In genomic region chr4:87981505-87981904, GRCh38 we compare ENCODE assay signal across 22 cellular contexts. TPM values are rescaled to one million over a fixed set of nuclear protein-coding genes. Genes with fewer than 3 reads are reported as not detected.
A peak's percentile ranks its signal among the peaks of the same experiment; 100 is the strongest.
DNase-seq lines count a peak whose midpoint lies in the region; ATAC-seq and TF ChIP-seq lines count a peak whose summit lies in the region.
"Had no signal": no experiment of that assay in that cellular context is flagged by ENCODE, and none has a peak within 500 bp of the region (broad histone marks: within the 10 kb centered on the region; RNA-seq: fewer than 3 reads in every experiment).

No MANE protein-coding gene starts in this region.

- peak; percentile 22 for DNase-seq in A673 (ENCODE audit: low spot score)
- DNase-seq in Caki2 (ENCODE audit: low read depth), result peak; percentile 50
- peak; percentile 20 for DNase-seq in pons (ENCODE audit: low spot score)
- no peak for DNase-seq in activated naive CD4-positive, alpha-beta T cell treated with anti-CD3 and anti-CD28 coated beads, Interleukin-2, amount 10 ng/mL, durations not matched to agents 7 days and 5 days
- no peak for DNase-seq in NCI-H69 (lab: John Stamatoyannopoulos, UW)
- DNase-seq: 8988T; AML-193; Caco-2; CD4-positive, alpha-beta T cell; CD8-positive, alpha-beta T cell; DMS 273 treated with DMSO at 0.1 percent for 48 hours; DMS153; DMS53; DMS79; DND-41; EL; GDM1 had no signal

- H3K9me3 ChIP-seq in A673 (ENCODE audit: low read depth, low read length, poor library complexity, severe bottlenecking), result no peaks in the 10 kb centered on the region
- H3K9me3 ChIP-seq: BLaER1 treated with 17β-estradiol and CSF1 and Interleukin-3, amounts not matched to agents 10 nM and 100 nM; Caco-2 had no signal

- no peaks in the 10 kb centered on the region for H3K9me3 Mint-ChIP-seq in activated naive CD4-positive, alpha-beta T cell treated with anti-CD3 and anti-CD28 coated beads, Interleukin-2, amount 10 ng/mL, durations not matched to agents 7 days and 5 days
- H3K9me3 Mint-ChIP-seq: CD4-positive, alpha-beta T cell; CD8-positive, alpha-beta T cell had no signal

- no peak overlapping the region for H3K4me3 ChIP-seq in A673 (ENCODE audit: low read depth, low read length, poor library complexity, severe bottlenecking)
- H3K4me3 ChIP-seq: BLaER1 treated with 17β-estradiol and CSF1 and Interleukin-3, amounts not matched to agents 10 nM and 100 nM; GM12878 had no signal

- POLR2A ChIA-PET in A673 (lab: Charles Lee; ENCODE audit: low non-redundant PET), result no interaction called here

- no peaks in the 10 kb centered on the region for H3K36me3 Mint-ChIP-seq in activated naive CD4-positive, alpha-beta T cell treated with anti-CD3 and anti-CD28 coated beads, Interleukin-2, amount 10 ng/mL, durations not matched to agents 7 days and 5 days
- H3K36me3 Mint-ChIP-seq: CD8-positive, alpha-beta T cell had no signal

- peaks cover 20% of the 10 kb centered on the region for H3K27me3 Mint-ChIP-seq in activated naive CD4-positive, alpha-beta T cell treated with anti-CD3 and anti-CD28 coated beads, Interleukin-2, amount 10 ng/mL, durations not matched to agents 7 days and 5 days

- intact Hi-C loops in A673 (cut with micrococcal nuclease; ENCODE audit: unreplicated experiment), result no loop called here

- no peak for ATAC-seq in HG02870 (IDR thresholded peaks at IDR 0.05; ENCODE audit: unreplicated experiment)
- ATAC-seq: CD8-positive, alpha-beta T cell had no signal

- CTCF ChIA-PET in A673 (lab: Charles Lee), result no interaction called here
- CTCF ChIA-PET in activated naive CD4-positive, alpha-beta T cell treated with anti-CD3 and anti-CD28 coated beads, Interleukin-2, amount 10 ng/mL, durations not matched to agents 7 days and 5 days (lab: Charles Lee), result no interaction called here

- no peaks in the 10 kb centered on the region for H3K36me3 ChIP-seq in A673 (ENCODE audit: insufficient read depth, low read length, poor library complexity, severe bottlenecking)

- no peak overlapping the region for H3K27ac ChIP-seq in A673 (ENCODE audit: low read depth, low read length, poor library complexity, severe bottlenecking)
- H3K27ac ChIP-seq: BLaER1 treated with 17β-estradiol and CSF1 and Interleukin-3, amounts not matched to agents 10 nM and 100 nM; C4-2B had no signal

- H3K27me3 ChIP-seq in A673 (replicated peaks; ENCODE audit: insufficient read depth, low read depth, low read length, poor library complexity), result no peaks in the 10 kb centered on the region
- H3K27me3 ChIP-seq: BLaER1 treated with 17β-estradiol and CSF1 and Interleukin-3, amounts not matched to agents 10 nM and 100 nM had no signal

- TF ChIP-seq CTCF in A673 (conservative IDR thresholded peaks at IDR 0.05; ENCODE audit: low read depth, low read length), result no peak

- no peaks in the 10 kb centered on the region for H3K4me1 ChIP-seq in A673 (ENCODE audit: insufficient read depth, low read length, poor library complexity, severe bottlenecking)
- H3K4me1 ChIP-seq: Caco-2 had no signal

- no peak overlapping the region for H3K4me3 Mint-ChIP-seq in activated naive CD4-positive, alpha-beta T cell treated with anti-CD3 and anti-CD28 coated beads, Interleukin-2, amount 10 ng/mL, durations not matched to agents 7 days and 5 days
- H3K4me3 Mint-ChIP-seq: B cell; CD4-positive, alpha-beta T cell; CD8-positive, alpha-beta T cell had no signal

- in situ Hi-C loops in Caki2 (cut with HindIII; ENCODE audit: low pct_unique_long_range_greater_than_20kb, low sequenced_read_pairs), result no loop called here

- no peaks in the 10 kb centered on the region for H3K4me1 Mint-ChIP-seq in activated naive CD4-positive, alpha-beta T cell treated with anti-CD3 and anti-CD28 coated beads, Interleukin-2, amount 10 ng/mL, durations not matched to agents 7 days and 5 days
- H3K4me1 Mint-ChIP-seq: B cell had no signal

- H3K27ac Mint-ChIP-seq in activated naive CD4-positive, alpha-beta T cell treated with anti-CD3 and anti-CD28 coated beads, Interleukin-2, amount 10 ng/mL, durations not matched to agents 7 days and 5 days, result no peak overlapping the region
- H3K27ac Mint-ChIP-seq: B cell; CD4-positive, alpha-beta T cell; CD8-positive, alpha-beta T cell had no signal

- BruUV-seq in A673 (replicated peaks; lab: Mats Ljungman, UMichigan), result no TSS peak

RNA-seq across cellular contexts. Expression of gene SPP1, which starts 6.0 kb away (rescaled TPM):
- total RNA-seq in A673 (2021), result 0.87 and 0.99 TPM in 2 replicates
- total RNA-seq in Caki2 (2014; rRNA removed; shearing (Covaris generic); ENCODE audit: low replicate concordance), result 7,203 and 7,403 TPM in 2 replicates
- total RNA-seq: B cell; CD4-positive, alpha-beta T cell; CD8-positive, alpha-beta T cell had no signal

RNA-seq across cellular contexts. Expression of gene PKD2, which starts 25.9 kb away (rescaled TPM):
- 10.0 and 10.8 TPM in 2 replicates for total RNA-seq in A673 (2021)
- 16.6 and 38.8 TPM in 2 replicates for total RNA-seq in Caki2 (2014; rRNA removed; shearing (Covaris generic); ENCODE audit: low replicate concordance)

Comparison
In these comparisons a context has a peak if more than half of its experiments do, and no peak if none do; other contexts are left out.
1. DNase-seq: peak in A673 (single experiment), Caki2 (single experiment) and pons (single experiment); none in activated naive CD4-positive, alpha-beta T cell treated with anti-CD3 and anti-CD28 coated beads, Interleukin-2, amount 10 ng/mL, durations not matched to agents 7 days and 5 days (single experiment) and NCI-H69 (single experiment).
2. RNA of gene SPP1, which starts 6.0 kb away (total RNA-seq): 7,203 to 7,403 TPM in Caki2; 0.87 to 0.99 TPM in A673; every median in the first group is over 1,000 times any median in the second.